Comparison of ENCODE assay signal across 16 cellular contexts in the genomic region with DNA sequence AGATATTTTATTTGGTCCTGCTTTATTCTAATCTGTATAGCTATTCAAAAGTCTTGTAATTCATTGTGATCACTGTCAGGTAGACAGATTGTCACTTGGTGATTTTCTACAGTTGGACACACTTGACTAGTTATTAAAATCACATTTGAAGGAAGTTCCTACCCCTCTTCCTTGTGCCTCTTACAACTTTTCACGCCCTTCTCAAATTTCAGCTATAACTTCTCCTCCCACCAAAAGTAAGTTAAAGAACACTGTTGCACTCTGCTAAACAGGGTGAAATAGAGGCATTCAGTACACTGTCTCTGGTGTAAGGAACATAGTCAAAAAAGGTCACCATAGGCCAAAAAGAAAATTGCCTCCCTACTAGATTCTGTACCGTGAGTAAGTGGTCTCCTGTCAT.
"Had no signal": no experiment of that assay in that cellular context is flagged by ENCODE, and none has a peak within 500 bp of the region (broad histone marks: within the 10 kb centered on the region; RNA-seq: fewer than 3 reads in every experiment).

No MANE protein-coding gene starts in this region.

- H3K27ac Mint-ChIP-seq: activated B cell treated with CpG ODN at 0.5 μM for 24 hours; activated CD4-positive, alpha-beta T cell treated with anti-CD3 and anti-CD28 coated beads, Interleukin-2, amount 10 ng/mL, durations not matched to agents 7 days and 5 days; activated naive CD4-positive, alpha-beta T cell treated with anti-CD3 and anti-CD28 coated beads, Interleukin-2, amount 10 ng/mL, durations not matched to agents 7 days and 5 days; activated T-helper 2 cell treated with anti-CD3 and anti-CD28 coated beads, Interferon-gamma antibody, Interleukin-2, Interleukin-4, amounts not matched to agents 10 μg/mL and 5 μg/mL and 100 μg/mL, durations not matched to agents 14 hours and 24 hours and 36 hours; stimulated activated naive CD8-positive, alpha-beta T cell treated with anti-CD3 and anti-CD28 coated beads, Interleukin-15, amount 100 ng/mL, for 72 hours; T-helper 17 cell had no signal

- DNase-seq: activated B cell treated with CpG ODN at 0.5 μM for 24 hours; activated CD4-positive, alpha-beta T cell treated with anti-CD3 and anti-CD28 coated beads, Interleukin-2, amount 10 ng/mL, durations not matched to agents 7 days and 5 days; activated naive CD4-positive, alpha-beta T cell treated with anti-CD3 and anti-CD28 coated beads, Interleukin-2, amount 10 ng/mL, durations not matched to agents 7 days and 5 days; activated T-cell treated with anti-CD3 and anti-CD28 coated beads for 4 hours; caudate nucleus; cortex of kidney; effector memory CD4-positive, alpha-beta T cell; hippocampal formation; kidney glomerular epithelial cell; stimulated activated CD4-positive, alpha-beta T cell treated with anti-CD3 and anti-CD28 coated beads, Interleukin-4, amount 100 ng/mL, for 24 hours; stimulated activated naive CD8-positive, alpha-beta T cell treated with anti-CD3 and anti-CD28 coated beads, Interleukin-15, amount 100 ng/mL, for 72 hours; T-helper 17 cell; testis; upper lobe of right lung had no signal

- H3K4me3 ChIP-seq: testis, upper lobe of right lung had no signal

- H3K27me3 Mint-ChIP-seq: activated B cell treated with CpG ODN at 0.5 μM for 24 hours; activated CD4-positive, alpha-beta T cell treated with anti-CD3 and anti-CD28 coated beads, Interleukin-2, amount 10 ng/mL, durations not matched to agents 7 days and 5 days; activated naive CD4-positive, alpha-beta T cell treated with anti-CD3 and anti-CD28 coated beads, Interleukin-2, amount 10 ng/mL, durations not matched to agents 7 days and 5 days; stimulated activated naive CD8-positive, alpha-beta T cell treated with anti-CD3 and anti-CD28 coated beads, Interleukin-15, amount 100 ng/mL, for 72 hours; T-helper 17 cell had no signal

- H3K4me1 ChIP-seq: testis, upper lobe of right lung had no signal

- H3K9me3 Mint-ChIP-seq: activated B cell treated with CpG ODN at 0.5 μM for 24 hours; activated CD4-positive, alpha-beta T cell treated with anti-CD3 and anti-CD28 coated beads, Interleukin-2, amount 10 ng/mL, durations not matched to agents 7 days and 5 days; activated naive CD4-positive, alpha-beta T cell treated with anti-CD3 and anti-CD28 coated beads, Interleukin-2, amount 10 ng/mL, durations not matched to agents 7 days and 5 days; activated T-helper 2 cell treated with anti-CD3 and anti-CD28 coated beads, Interferon-gamma antibody, Interleukin-2, Interleukin-4, amounts not matched to agents 10 μg/mL and 5 μg/mL and 100 μg/mL, durations not matched to agents 14 hours and 24 hours and 36 hours; stimulated activated naive CD8-positive, alpha-beta T cell treated with anti-CD3 and anti-CD28 coated beads, Interleukin-15, amount 100 ng/mL, for 72 hours had no signal

- H3K9me3 ChIP-seq: testis, upper lobe of right lung had no signal

- H3K27me3 ChIP-seq: testis, upper lobe of right lung had no signal

- H3K27ac ChIP-seq: epithelial cell of prostate, testis, upper lobe of right lung had no signal

- H3K36me3 Mint-ChIP-seq: activated naive CD4-positive, alpha-beta T cell treated with anti-CD3 and anti-CD28 coated beads, Interleukin-2, amount 10 ng/mL, durations not matched to agents 7 days and 5 days had no signal

- ATAC-seq: stimulated activated naive CD8-positive, alpha-beta T cell treated with anti-CD3 and anti-CD28 coated beads, Interleukin-15, amount 100 ng/mL, for 72 hours; T-helper 17 cell; upper lobe of right lung had no signal

- H3K36me3 ChIP-seq: upper lobe of right lung had no signal

- H3K4me3 Mint-ChIP-seq: activated B cell treated with CpG ODN at 0.5 μM for 24 hours; activated CD4-positive, alpha-beta T cell treated with anti-CD3 and anti-CD28 coated beads, Interleukin-2, amount 10 ng/mL, durations not matched to agents 7 days and 5 days; activated naive CD4-positive, alpha-beta T cell treated with anti-CD3 and anti-CD28 coated beads, Interleukin-2, amount 10 ng/mL, durations not matched to agents 7 days and 5 days; stimulated activated naive CD8-positive, alpha-beta T cell treated with anti-CD3 and anti-CD28 coated beads, Interleukin-15, amount 100 ng/mL, for 72 hours; T-helper 17 cell had no signal
